ENCODE assay signal across 26 cellular contexts in the genomic region with DNA sequence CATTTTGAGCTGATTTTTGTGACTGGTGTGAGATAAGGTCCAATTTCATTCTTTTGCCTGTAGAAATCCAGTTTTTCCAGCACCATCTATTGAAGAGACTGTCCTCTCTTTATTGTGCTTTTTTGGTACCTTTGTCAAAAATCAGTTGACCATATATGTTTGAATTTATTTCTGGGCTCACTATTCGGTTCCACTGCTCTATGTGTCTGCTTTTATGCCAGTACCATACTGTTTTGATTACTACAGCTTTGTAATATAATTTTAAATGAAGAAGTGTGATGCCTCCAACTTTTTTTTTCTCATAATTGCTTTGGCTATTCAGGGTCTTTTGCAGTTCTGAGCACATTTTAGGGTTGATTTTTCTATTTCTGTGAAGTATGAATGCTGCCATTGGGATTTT.
DNase-seq lines count a peak whose midpoint lies in the region; ATAC-seq, FAIRE-seq and TF ChIP-seq lines count a peak whose summit lies in the region.
"Had no signal": no experiment of that assay in that cellular context is flagged by ENCODE, and none has a peak within 500 bp of the region (broad histone marks: within the 10 kb centered on the region; RNA-seq: fewer than 3 reads in every experiment).

No MANE protein-coding gene starts in this region.

- TF ChIP-seq POLR2A in K562 (conservative IDR thresholded peaks at IDR 0.05): no peak

- ATAC-seq in SK-N-SH treated with all-trans-retinoic acid at 6 μM for 48 hours: no peak
- no peak for ATAC-seq in K562
- ATAC-seq in activated CD8-positive, alpha-beta T cell treated with anti-CD3 and anti-CD28 coated beads, Interleukin-2, amount 10 ng/mL, durations not matched to agents 7 days and 5 days: no peak
- ATAC-seq: GM12878 had no signal

- H2AFZ ChIP-seq in SK-N-SH (ENCODE audit: low read depth) (no peak overlapping the region), K562 (ENCODE audit: low read depth, low read length) (no peak overlapping the region)

- H3K27me3 Mint-ChIP-seq in activated CD8-positive, alpha-beta T cell treated with anti-CD3 and anti-CD28 coated beads, Interleukin-2, amount 10 ng/mL, durations not matched to agents 7 days and 5 days (ENCODE audit: low read depth): peaks cover 6% of the 10 kb centered on the region

- no peaks in the 10 kb centered on the region for H3K9me2 ChIP-seq in SK-N-SH

- H3K9me1 ChIP-seq in K562 (ENCODE audit: control insufficient read depth, insufficient read depth, low read length): no peaks in the 10 kb centered on the region

- H3K4me2 ChIP-seq in SK-N-SH (no peak overlapping the region), K562 (ENCODE audit: insufficient read depth, low read length) (no peak overlapping the region)
- H3K4me2 ChIP-seq: BLaER1 had no signal

- H3K4me1 Mint-ChIP-seq in activated CD8-positive, alpha-beta T cell treated with anti-CD3 and anti-CD28 coated beads, Interleukin-2, amount 10 ng/mL, durations not matched to agents 7 days and 5 days (ENCODE audit: low read depth): no peaks in the 10 kb centered on the region
- H3K4me1 Mint-ChIP-seq: CD4-positive, alpha-beta memory T cell; CD4-positive, CD25-positive, alpha-beta regulatory T cell; CD8-positive, alpha-beta memory T cell had no signal

- intact Hi-C loops in K562 (cut with micrococcal nuclease): no loop called here

- H3K36me3 ChIP-seq in SK-N-SH (replicated peaks in 1 of 2; ENCODE audit: control insufficient read depth in 1 of 2, insufficient read depth in 2 of 2, low read length in 1 of 2) (peaks cover 0 to 4% of the 10 kb centered on the region in 2 experiments), HEK293 (ENCODE audit: control insufficient read depth in 2 of 2, insufficient read depth in 1 of 2, low read length in 2 of 2) (no peaks in the 10 kb centered on the region), K562 (ENCODE audit: control insufficient read depth, insufficient read depth, low read length) (no peaks in the 10 kb centered on the region)
- H3K36me3 ChIP-seq: BLaER1 had no signal

- no peak overlapping the region for H3K27ac Mint-ChIP-seq in activated CD8-positive, alpha-beta T cell treated with anti-CD3 and anti-CD28 coated beads, Interleukin-2, amount 10 ng/mL, durations not matched to agents 7 days and 5 days
- H3K27ac Mint-ChIP-seq: CD14-positive monocyte; CD4-positive, alpha-beta memory T cell; CD4-positive, CD25-positive, alpha-beta regulatory T cell; CD8-positive, alpha-beta memory T cell had no signal

- H3K27ac ChIP-seq in SK-N-SH (ENCODE audit: low read depth in 2 of 2, low read length in 1 of 2): no peak overlapping the region
- no peak overlapping the region for H3K27ac ChIP-seq in HEK293 (ENCODE audit: extremely low read depth, low read depth, low read length)
- H3K27ac ChIP-seq in K562 (ENCODE audit: extremely low read depth, low read depth, low read length): no peak overlapping the region
- H3K27ac ChIP-seq: 22Rv1, BLaER1 had no signal

- no peak overlapping the region for H3K9ac ChIP-seq in SK-N-SH
- H3K9ac ChIP-seq in K562 (ENCODE audit: insufficient read depth in 1 of 2, low read depth in 2 of 2, low read length in 2 of 2): no peak overlapping the region
- H3K9ac ChIP-seq: BLaER1 had no signal

- POLR2A ChIA-PET in SK-N-SH (lab: Yijun Ruan, JAX): no interaction called here
- POLR2A ChIA-PET in HEK293 (lab: Yijun Ruan, JAX): no interaction called here
- POLR2A ChIA-PET in K562 (lab: Yijun Ruan, JAX): no interaction called here
- POLR2A ChIA-PET in activated CD8-positive, alpha-beta T cell treated with anti-CD3 and anti-CD28 coated beads, Interleukin-2, amount 10 ng/mL, durations not matched to agents 7 days and 5 days (lab: Charles Lee): no interaction called here

- 31% methylated on average over 1 of the region's 1 CpG for WGBS in SK-N-SH (ENCODE audit: low lambda C conversion rate)
- WGBS in K562 (ENCODE audit: insufficient coverage, low coverage, missing lambda C conversion rate): 0% methylated on average over 1 of the region's 1 CpG

- H3K4me3 Mint-ChIP-seq in activated CD8-positive, alpha-beta T cell treated with anti-CD3 and anti-CD28 coated beads, Interleukin-2, amount 10 ng/mL, durations not matched to agents 7 days and 5 days: no peak overlapping the region
- H3K4me3 Mint-ChIP-seq: CD14-positive monocyte; CD4-positive, alpha-beta memory T cell; CD4-positive, CD25-positive, alpha-beta regulatory T cell; CD8-positive, alpha-beta memory T cell had no signal

- in situ Hi-C loops in K562 (cut with MboI): no loop called here

- no peaks in the 10 kb centered on the region for H3K36me3 Mint-ChIP-seq in activated CD8-positive, alpha-beta T cell treated with anti-CD3 and anti-CD28 coated beads, Interleukin-2, amount 10 ng/mL, durations not matched to agents 7 days and 5 days (ENCODE audit: low read depth)
- H3K36me3 Mint-ChIP-seq: CD14-positive monocyte; CD4-positive, alpha-beta memory T cell; CD4-positive, CD25-positive, alpha-beta regulatory T cell; CD8-positive, alpha-beta memory T cell had no signal

- no TSS peak for BruUV-seq in K562 (replicated peaks; lab: Mats Ljungman, UMichigan)

- H3F3A ChIP-seq in SK-N-SH (replicated peaks; ENCODE audit: insufficient read depth): no peaks in the 10 kb centered on the region

- no peaks in the 10 kb centered on the region for H3K27me3 ChIP-seq in SK-N-SH (ENCODE audit: insufficient read depth)
- H3K27me3 ChIP-seq in K562 (ENCODE audit: control insufficient read depth in 2 of 2, insufficient read depth in 2 of 2, low read length in 2 of 2): peaks cover 10 to 28% of the 10 kb centered on the region in 2 experiments; a peak in 4 of 5 replicates
- H3K27me3 ChIP-seq: BE2C, BLaER1 had no signal

- no peak for DNase-seq in SK-N-SH
- DNase-seq in K562 (ENCODE audit: extremely low read depth in 1 of 4, low spot score in 3 of 4): no peak
- no peak for DNase-seq in activated T-cell treated with anti-CD3 and anti-CD28 coated beads, Interleukin-2, amount 50 U/mL, for 1 hour
- DNase-seq in activated CD8-positive, alpha-beta T cell treated with anti-CD3 and anti-CD28 coated beads, Interleukin-2, amount 10 ng/mL, durations not matched to agents 7 days and 5 days: no peak
- DNase-seq: ACHN; BE2C; C1 segment of cervical spinal cord; CD4-positive, alpha-beta memory T cell; CD4-positive, CD25-positive, alpha-beta regulatory T cell; CD8-positive, alpha-beta memory T cell; COR-L47; DMS 273 treated with DMSO at 0.1 percent for 48 hours; DMS153; DMS53; DMS79; DND-41; EL; GDM1 had no signal

- H3K79me2 ChIP-seq in SK-N-SH (ENCODE audit: insufficient read depth): no peaks in the 10 kb centered on the region
- H3K79me2 ChIP-seq in K562 (ENCODE audit: control insufficient read depth, insufficient read depth, low read length): no peaks in the 10 kb centered on the region

- H4K20me1 ChIP-seq in SK-N-SH (ENCODE audit: insufficient read depth) (no peaks in the 10 kb centered on the region), K562 (replicated peaks; ENCODE audit: control insufficient read depth, insufficient read depth, low read length) (no peaks in the 10 kb centered on the region)
- H4K20me1 ChIP-seq: BLaER1 had no signal

- TF ChIP-seq EP300 in SK-N-SH (IDR thresholded peaks at IDR 0.05; ENCODE audit: borderline replicate concordance in 1 of 2, low read depth in 1 of 2, low read length in 1 of 2) (no peak), K562 (IDR thresholded peaks at IDR 0.05; ENCODE audit: low read length) (no peak)

- H3K4me1 ChIP-seq in SK-N-SH (ENCODE audit: control insufficient read depth in 1 of 2, insufficient read depth in 2 of 2, low read depth in 1 of 2, low read length in 1 of 2) (no peaks in the 10 kb centered on the region), HEK293 (ENCODE audit: control insufficient read depth, insufficient read depth, low read length) (no peaks in the 10 kb centered on the region), K562 (replicated peaks in 1 of 2; ENCODE audit: control insufficient read depth in 2 of 2, insufficient read depth in 2 of 2, low read length in 2 of 2) (no peaks in the 10 kb centered on the region)
- H3K4me1 ChIP-seq: BE2C, BLaER1 had no signal

- TF ChIP-seq CTCF in SK-N-SH (IDR thresholded peaks at IDR 0.05) (no peak), HEK293 (tag by site-specific recombination; IDR thresholded peaks at IDR 0.05) (no peak), K562 (IDR thresholded peaks at IDR 0.05 in 2 of 3, conservative IDR thresholded peaks at IDR 0.05 in 1 of 3; ENCODE audit: insufficient read depth in 2 of 3, low read depth in 1 of 3, low read length in 3 of 3) (no peak)

- no peak for FAIRE-seq in K562 (lab: Jason Lieb, UNC)
- FAIRE-seq: GM12878, GM12892, GM18507 had no signal

- H3K4me3 ChIP-seq in SK-N-SH (ENCODE audit: low read depth in 2 of 2, low read length in 1 of 2): no peak overlapping the region
- no peak overlapping the region for H3K4me3 ChIP-seq in HEK293 (ENCODE audit: low read depth, low read length)
- no peak overlapping the region for H3K4me3 ChIP-seq in K562
- H3K4me3 ChIP-seq: BLaER1, GM12878 had no signal

- H3K9me3 ChIP-seq in SK-N-SH (0 out of 2 replicates have a peak, but pooled peaks cover 5% of the 10 kb centered on the region), HEK293 (ENCODE audit: control insufficient read depth, insufficient read depth, low read depth, low read length) (no peaks in the 10 kb centered on the region; the same call in 1 of the 2 replicates), K562 (replicated peaks; ENCODE audit: control insufficient read depth, insufficient read depth, low read depth, low read length) (no peaks in the 10 kb centered on the region)
- H3K9me3 ChIP-seq: BE2C had no signal

- CTCF ChIA-PET in SK-N-SH (lab: Yijun Ruan, JAX) (no interaction called here), HEK293 (lab: Yijun Ruan, JAX) (interaction anchor here (1.6 kb wide), 1 partner anchor 20 kb away, joined by 5 read pairs; no protein-coding TSS in a partner anchor), K562 (lab: Yijun Ruan, JAX; ENCODE audit: low intra/inter-chr PET ratio) (interaction anchor here (0.6 kb wide), 1 partner anchor 334 kb away, joined by 3 read pairs; no protein-coding TSS in a partner anchor)
- CTCF ChIA-PET in activated CD8-positive, alpha-beta T cell treated with anti-CD3 and anti-CD28 coated beads, Interleukin-2, amount 10 ng/mL, durations not matched to agents 7 days and 5 days (lab: Charles Lee): no interaction called here

- TF ChIP-seq RAD21 in SK-N-SH (IDR thresholded peaks at IDR 0.05; ENCODE audit: low read length) (no peak), K562 (CRISPR knock-in tag; conservative IDR thresholded peaks at IDR 0.05 in 1 of 2, IDR thresholded peaks at IDR 0.05 in 1 of 2) (no peak)

- no peaks in the 10 kb centered on the region for H3K9me3 Mint-ChIP-seq in activated CD8-positive, alpha-beta T cell treated with anti-CD3 and anti-CD28 coated beads, Interleukin-2, amount 10 ng/mL, durations not matched to agents 7 days and 5 days (ENCODE audit: insufficient read depth)

TF ChIP-seq in SK-N-SH treated with all-trans-retinoic acid at 6 μM for 48 hours, 23 proteins besides CTCF, POLR2A, EP300 and RAD21 (continues in another document):
- no peak for TF ChIP-seq TCF4 (CRISPR knock-in tag; IDR thresholded peaks at IDR 0.05; ENCODE audit: borderline replicate concordance)

TF ChIP-seq in SK-N-SH, 30 proteins besides CTCF, POLR2A, EP300 and RAD21 (continues in another document):
- no peak for TF ChIP-seq JUND (IDR thresholded peaks at IDR 0.05)

TF ChIP-seq in HEK293, 187 proteins besides CTCF, POLR2A, EP300 and RAD21 (continues in another document):
- TF ChIP-seq ZNF324 (tag by site-specific recombination; IDR thresholded peaks at IDR 0.05): no peak

TF ChIP-seq in K562, 482 proteins besides CTCF, POLR2A, EP300 and RAD21 (continues in another document):
- TF ChIP-seq TRIM28 (IDR thresholded peaks at IDR 0.05): no peak

Comparison
In these comparisons a context has a peak if more than half of its experiments do, and no peak if none do; other contexts are left out.
1. CTCF ChIA-PET loops: an anchor here in HEK293 (1.6 kb wide) and K562 (0.6 kb wide); none called in SK-N-SH and activated CD8-positive, alpha-beta T cell treated with anti-CD3 and anti-CD28 coated beads, Interleukin-2, amount 10 ng/mL, durations not matched to agents 7 days and 5 days.